Comparison of ENCODE assay signal across 21 cellular contexts in genomic region chr5:119243888-119244287, GRCh38.
"Had no signal": no experiment of that assay in that cellular context is flagged by ENCODE, and none has a peak within 500 bp of the region (broad histone marks: within the 10 kb centered on the region; RNA-seq: fewer than 3 reads in every experiment).

No MANE protein-coding gene starts in this region.

- H3K27ac Mint-ChIP-seq: activated naive CD4-positive, alpha-beta T cell treated with anti-CD3 and anti-CD28 coated beads, Interleukin-2, amount 10 ng/mL, durations not matched to agents 7 days and 5 days; activated naive CD8-positive, alpha-beta T cell treated with anti-CD3 and anti-CD28 coated beads, Interleukin-2, amount 50 U/mL, for 24 hours; dendritic cell treated with granulocyte-macrophage colony-stimulating factor and Interleukin-4, amounts not matched to agents 40 ng/mL and 50 ng/mL, for 4 days; neural progenitor cell had no signal

- H3K4me3 Mint-ChIP-seq: activated naive CD4-positive, alpha-beta T cell treated with anti-CD3 and anti-CD28 coated beads, Interleukin-2, amount 10 ng/mL, durations not matched to agents 7 days and 5 days; activated naive CD8-positive, alpha-beta T cell treated with anti-CD3 and anti-CD28 coated beads, Interleukin-2, amount 50 U/mL, for 24 hours; dendritic cell treated with granulocyte-macrophage colony-stimulating factor and Interleukin-4, amounts not matched to agents 40 ng/mL and 50 ng/mL, for 4 days; neural progenitor cell had no signal

- H3K36me3 Mint-ChIP-seq: neural progenitor cell had no signal

- ATAC-seq: activated CD4-positive, CD25-positive, alpha-beta regulatory T cell treated with anti-CD3 and anti-CD28 coated beads, Interleukin-2, amount 50 U/mL, for 24 hours; activated naive CD8-positive, alpha-beta T cell treated with anti-CD3 and anti-CD28 coated beads, Interleukin-2, amount 50 U/mL, for 24 hours; left lung had no signal

- H3K9ac ChIP-seq: neural progenitor cell had no signal

- H3K27me3 ChIP-seq: left lung, neural progenitor cell, right atrium auricular region, tibial artery had no signal

- H3K4me3 ChIP-seq: left lung, neural progenitor cell, prostate gland, right atrium auricular region, tibial artery had no signal

- H3K9me3 Mint-ChIP-seq: activated naive CD4-positive, alpha-beta T cell treated with anti-CD3 and anti-CD28 coated beads, Interleukin-2, amount 10 ng/mL, durations not matched to agents 7 days and 5 days; activated naive CD8-positive, alpha-beta T cell treated with anti-CD3 and anti-CD28 coated beads, Interleukin-2, amount 50 U/mL, for 24 hours; dendritic cell treated with granulocyte-macrophage colony-stimulating factor and Interleukin-4, amounts not matched to agents 40 ng/mL and 50 ng/mL, for 4 days; neural progenitor cell had no signal

- H3K27me3 Mint-ChIP-seq: activated naive CD4-positive, alpha-beta T cell treated with anti-CD3 and anti-CD28 coated beads, Interleukin-2, amount 10 ng/mL, durations not matched to agents 7 days and 5 days; activated naive CD8-positive, alpha-beta T cell treated with anti-CD3 and anti-CD28 coated beads, Interleukin-2, amount 50 U/mL, for 24 hours; dendritic cell treated with granulocyte-macrophage colony-stimulating factor and Interleukin-4, amounts not matched to agents 40 ng/mL and 50 ng/mL, for 4 days had no signal

- DNase-seq: activated CD8-positive, alpha-beta memory T cell treated with anti-CD3 and anti-CD28 coated beads for 24 hours; activated CD8-positive, alpha-beta memory T cell treated with anti-CD3 and anti-CD28 coated beads, Interleukin-2, amount 50 U/mL, for 48 hours; activated effector memory CD4-positive, alpha-beta T cell treated with Interleukin-2 at 50 U/mL for 16 hours; activated naive CD4-positive, alpha-beta T cell treated with anti-CD3 and anti-CD28 coated beads, Interleukin-2, amount 10 ng/mL, durations not matched to agents 7 days and 5 days; activated naive CD8-positive, alpha-beta T cell treated with anti-CD3 and anti-CD28 coated beads, Interleukin-2, amount 50 U/mL, for 24 hours; activated T-cell treated with anti-CD3 and anti-CD28 coated beads, Interleukin-2, amount 50 U/mL, for 48 hours; anterior cingulate cortex; effector CD8-positive, alpha-beta T cell; foreskin melanocyte; left lung; stimulated activated CD4-positive, alpha-beta T cell treated with anti-CD3 and anti-CD28 coated beads, Interleukin-12 subunit alpha, Interleukin-12 subunit beta, amount 100 ng/mL, for 4 hours; stimulated activated CD4-positive, alpha-beta T cell treated with anti-CD3 and anti-CD28 coated beads, Interleukin-1b, Interleukin-23, amount 100 ng/mL, for 48 hours; stimulated activated CD8-positive, alpha-beta memory T cell treated with anti-CD3 and anti-CD28 coated beads, Interleukin-4, amount 100 ng/mL, for 48 hours; stimulated activated naive CD4-positive, alpha-beta T cell treated with Interleukin-2 at 50 U/mL for 16 hours; T-helper 9 cell; tibial artery had no signal

- H3K9me3 ChIP-seq: left lung, prostate gland, right atrium auricular region, tibial artery had no signal

- H3K36me3 ChIP-seq: neural progenitor cell, prostate gland had no signal

- H3K4me1 Mint-ChIP-seq: neural progenitor cell had no signal

- H3K27ac ChIP-seq: left lung, neural progenitor cell, prostate gland, right atrium auricular region, tibial artery had no signal

- H3K4me1 ChIP-seq: left lung, neural progenitor cell, prostate gland, right atrium auricular region, tibial artery had no signal
